In the genomic region with DNA sequence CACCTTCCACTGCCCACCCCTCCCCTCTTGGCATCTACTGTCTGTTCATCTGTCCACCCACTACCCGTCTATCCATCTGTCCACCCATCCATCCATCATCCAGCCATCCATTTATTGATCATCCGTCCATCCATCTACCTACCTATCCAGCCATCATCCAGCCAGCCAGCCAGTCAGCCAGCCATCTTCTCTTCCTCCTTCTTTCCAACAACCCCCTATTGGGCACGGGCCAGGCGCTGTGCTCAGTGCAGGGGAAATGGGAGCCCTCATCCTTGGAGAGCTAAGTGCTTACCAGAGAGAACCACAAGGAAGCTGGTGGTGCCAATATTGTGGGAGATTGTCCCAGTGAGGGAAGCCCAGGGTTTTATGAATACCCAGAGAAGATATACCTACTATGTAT, we compare ENCODE assay signal across 37 cellular contexts. TPM values are rescaled to one million over a fixed set of nuclear protein-coding genes. Genes with fewer than 3 reads are reported as not detected.
"Had no signal": no experiment of that assay in that cellular context is flagged by ENCODE, and none has a peak within 500 bp of the region (broad histone marks: within the 10 kb centered on the region; RNA-seq: fewer than 3 reads in every experiment).

No MANE protein-coding gene starts in this region.

- H3K27me3 ChIP-seq: ascending aorta had no signal

- DNase-seq: activated B cell treated with CpG ODN at 0.5 μM for 24 hours; activated CD4-positive, alpha-beta memory T cell treated with anti-CD3 and anti-CD28 coated beads for 36 hours; activated CD4-positive, alpha-beta T cell treated with anti-CD3 and anti-CD28 coated beads for 4 hours; activated CD4-positive, alpha-beta T cell treated with anti-CD3 and anti-CD28 coated beads, Interleukin-2, amount 10 ng/mL, durations not matched to agents 24 days and 14 days; activated CD4-positive, alpha-beta T cell treated with anti-CD3 and anti-CD28 coated beads, Interleukin-2, amount 50 U/mL, for 1 hour; activated CD4-positive, alpha-beta T cell treated with anti-CD3 and anti-CD28 coated beads, Interleukin-2, amount 50 U/mL, for 4 hours; activated CD4-positive, CD25-positive, alpha-beta regulatory T cell treated with anti-CD3 and anti-CD28 coated beads, Interleukin-2, amount 50 U/mL, for 72 hours; activated CD8-positive, alpha-beta memory T cell treated with anti-CD3 and anti-CD28 coated beads, Interleukin-2, amount 50 U/mL, for 4 hours; activated CD8-positive, alpha-beta T cell treated with anti-CD3 and anti-CD28 coated beads for 36 hours; activated effector memory CD4-positive, alpha-beta T cell treated with anti-CD3 and anti-CD28 coated beads, Interleukin-2, amount 50 U/mL, for 16 hours; activated gamma-delta T cell treated with Interleukin-2 at 50 U/mL for 16 hours; activated naive CD4-positive, alpha-beta T cell; activated naive CD4-positive, alpha-beta T cell treated with anti-CD3 and anti-CD28 coated beads for 36 hours; activated naive CD4-positive, alpha-beta T cell treated with anti-CD3 and anti-CD28 coated beads, Interleukin-2, amount 50 U/mL, for 16 hours; activated T-cell treated with anti-CD3 and anti-CD28 coated beads for 4 hours; activated T-cell treated with anti-CD3 and anti-CD28 coated beads, Interleukin-2, amount 50 U/mL, for 1 hour; activated T-cell treated with anti-CD3 and anti-CD28 coated beads, Interleukin-2, amount 50 U/mL, for 4 hours; activated T-cell treated with anti-CD3 and anti-CD28 coated beads, Interleukin-2, amount 50 U/mL, for 72 hours; adrenal gland; amygdala; anterior cingulate cortex; caudate nucleus; cerebellar nuclear complex; T-helper 1 cell; T-helper 2 cell; T-helper 9 cell had no signal

- H3K9me3 Mint-ChIP-seq: activated naive CD4-positive, alpha-beta T cell treated with anti-CD3 and anti-CD28 coated beads for 36 hours; activated naive CD4-positive, alpha-beta T cell treated with anti-CD3 and anti-CD28 coated beads, Interleukin-2, amount 50 U/mL, for 72 hours; activated T-cell treated with anti-CD3 and anti-CD28 coated beads, Interleukin-2, amount 50 U/mL, for 4 hours; activated T-cell treated with anti-CD3 and anti-CD28 coated beads, Interleukin-2, amount 50 U/mL, for 72 hours; activated T-helper 1 cell treated with anti-CD3 and anti-CD28 coated beads, Interleukin-12 subunit alpha, Interleukin-12 subunit beta, Interleukin-2, Interleukin-4 antibody, amounts not matched to agents 30 ng/mL and 10 ng/mL and 1 ng/mL, durations not matched to agents 14 hours and 24 hours and 36 hours; activated T-helper 17 cell treated with anti-CD3 and anti-CD28 coated beads, Interleukin-2, amount 50 U/mL, for 72 hours; central memory CD8-positive, alpha-beta T cell; T-helper 1 cell treated with Interleukin-12 subunit alpha and Interleukin-12 subunit beta and Interleukin-4 antibody, amounts not matched to agents 30 μg/mL and 1 μg/mL, for 36 hours had no signal

- H3K36me3 ChIP-seq: adrenal gland, ascending aorta, cardiac muscle cell had no signal

- H3K9me3 ChIP-seq: adrenal gland had no signal

- H3K27ac Mint-ChIP-seq: activated B cell treated with CpG ODN at 0.5 μM for 24 hours; activated CD4-positive, alpha-beta memory T cell treated with anti-CD3 and anti-CD28 coated beads for 36 hours; activated CD8-positive, alpha-beta T cell treated with anti-CD3 and anti-CD28 coated beads for 36 hours; activated naive CD4-positive, alpha-beta T cell treated with anti-CD3 and anti-CD28 coated beads for 36 hours; activated naive CD4-positive, alpha-beta T cell treated with anti-CD3 and anti-CD28 coated beads, Interleukin-2, amount 50 U/mL, for 72 hours; activated T-cell treated with anti-CD3 and anti-CD28 coated beads, Interleukin-2, amount 50 U/mL, for 72 hours; activated T-helper 1 cell treated with anti-CD3 and anti-CD28 coated beads, Interleukin-12 subunit alpha, Interleukin-12 subunit beta, Interleukin-2, Interleukin-4 antibody, amounts not matched to agents 30 ng/mL and 10 ng/mL and 1 ng/mL, durations not matched to agents 14 hours and 24 hours and 36 hours; activated T-helper 17 cell treated with anti-CD3 and anti-CD28 coated beads, Interleukin-2, amount 50 U/mL, for 72 hours; T-helper 1 cell treated with Interleukin-12 subunit alpha and Interleukin-12 subunit beta and Interleukin-4 antibody, amounts not matched to agents 30 μg/mL and 1 μg/mL, for 36 hours; T-helper 2 cell treated with Interferon-gamma antibody and Interleukin-4, amounts not matched to agents 5 μg/mL and 100 μg/mL, for 36 hours had no signal

- H3K4me1 ChIP-seq: adrenal gland, ascending aorta had no signal

- H3K4me3 Mint-ChIP-seq: activated B cell treated with CpG ODN at 0.5 μM for 24 hours; activated CD4-positive, alpha-beta memory T cell treated with anti-CD3 and anti-CD28 coated beads for 36 hours; activated CD8-positive, alpha-beta T cell treated with anti-CD3 and anti-CD28 coated beads for 36 hours; activated naive CD4-positive, alpha-beta T cell treated with anti-CD3 and anti-CD28 coated beads for 36 hours; activated T-cell treated with anti-CD3 and anti-CD28 coated beads, Interleukin-2, amount 50 U/mL, for 4 hours; activated T-cell treated with anti-CD3 and anti-CD28 coated beads, Interleukin-2, amount 50 U/mL, for 72 hours; activated T-helper 1 cell treated with anti-CD3 and anti-CD28 coated beads, Interleukin-12 subunit alpha, Interleukin-12 subunit beta, Interleukin-2, Interleukin-4 antibody, amounts not matched to agents 30 ng/mL and 10 ng/mL and 1 ng/mL, durations not matched to agents 14 hours and 24 hours and 36 hours; activated T-helper 17 cell treated with anti-CD3 and anti-CD28 coated beads, Interleukin-2, amount 50 U/mL, for 72 hours; brain; central memory CD8-positive, alpha-beta T cell; T-helper 1 cell treated with Interleukin-12 subunit alpha and Interleukin-12 subunit beta and Interleukin-4 antibody, amounts not matched to agents 30 μg/mL and 1 μg/mL, for 36 hours; T-helper 2 cell treated with Interferon-gamma antibody and Interleukin-4, amounts not matched to agents 5 μg/mL and 100 μg/mL, for 36 hours had no signal

- H3K27ac ChIP-seq: adrenal gland, ascending aorta, cardiac muscle cell, VCaP had no signal

- H3K36me3 Mint-ChIP-seq: activated CD4-positive, alpha-beta memory T cell treated with anti-CD3 and anti-CD28 coated beads for 36 hours; activated naive CD4-positive, alpha-beta T cell treated with anti-CD3 and anti-CD28 coated beads, Interleukin-2, amount 50 U/mL, for 72 hours had no signal

- ATAC-seq: activated CD8-positive, alpha-beta T cell treated with anti-CD3 and anti-CD28 coated beads for 36 hours; activated naive CD4-positive, alpha-beta T cell treated with anti-CD3 and anti-CD28 coated beads, Interleukin-2, amount 50 U/mL, for 72 hours; activated T-cell treated with anti-CD3 and anti-CD28 coated beads, Interleukin-2, amount 50 U/mL, for 4 hours; activated T-cell treated with anti-CD3 and anti-CD28 coated beads, Interleukin-2, amount 50 U/mL, for 72 hours; activated T-helper 17 cell treated with anti-CD3 and anti-CD28 coated beads, Interleukin-2, amount 50 U/mL, for 72 hours had no signal

- H3K4me3 ChIP-seq: adrenal gland, ascending aorta, cardiac muscle cell had no signal

RNA-seq across cellular contexts. Expression of a gene that starts 51.7 kb away (rescaled TPM):
- total RNA-seq: activated B cell treated with CpG ODN at 0.5 μM for 24 hours; activated CD4-positive, alpha-beta memory T cell treated with anti-CD3 and anti-CD28 coated beads for 36 hours; activated CD8-positive, alpha-beta memory T cell treated with anti-CD3 and anti-CD28 coated beads for 36 hours; activated CD8-positive, alpha-beta T cell treated with anti-CD3 and anti-CD28 coated beads for 36 hours; activated T-cell treated with anti-CD3 and anti-CD28 coated beads, Interleukin-2, amount 50 U/mL, for 72 hours; activated T-helper 17 cell treated with anti-CD3 and anti-CD28 coated beads, Interleukin-2, amount 50 U/mL, for 72 hours; ascending aorta had no signal
